ENCODE assay signal across 8 cellular contexts in genomic region chr1:180229483-180230415, GRCh38. TPM values are rescaled to one million over a fixed set of nuclear protein-coding genes. Genes with fewer than 3 reads are reported as not detected.
DNase-seq lines count a peak whose midpoint lies in the region; ATAC-seq, FAIRE-seq and TF ChIP-seq lines count a peak whose summit lies in the region.

LHX4 (plus strand) TSS chr1:180230264; CDS start chr1:180230530, 266 bp downstream.

- H3K4me3 Mint-ChIP-seq in mesothelial cell of epicardium: peak within 1 kb of the TSS; percentile 71

- no peak for FAIRE-seq in A549 (lab: Jason Lieb, UNC)

- peak within 1 kb of the TSS; percentile 67 for H3K9ac ChIP-seq in SU-DHL-6 (ENCODE audit: low read length)

- intact Hi-C loops in vagina (cut with DNase I): no loop called here

- peak within 1 kb of the TSS; percentile 50 for H3K27ac Mint-ChIP-seq in mesothelial cell of epicardium

- no peaks in the 10 kb centered on the region for H3K9me3 Mint-ChIP-seq in mesothelial cell of epicardium

- H3K27me3 ChIP-seq in SU-DHL-6 (ENCODE audit: low read length) (no peaks in the 10 kb centered on the region), vagina (peaks cover 44% of the 10 kb centered on the region)
- H3K27me3 ChIP-seq in effector memory CD4-positive, alpha-beta T cell (replicated peaks; ENCODE audit: control insufficient read depth, insufficient read depth, low read length, poor library complexity, severe bottlenecking): peaks cover 62% of the 10 kb centered on the region

- H3K9me3 ChIP-seq in A549: no peaks in the 10 kb centered on the region
- H3K9me3 ChIP-seq in SU-DHL-6 (ENCODE audit: insufficient read depth, low read length): 0 out of 2 replicates have a peak, but pooled peaks cover 3% of the 10 kb centered on the region
- no peaks in the 10 kb centered on the region for H3K9me3 ChIP-seq in effector memory CD4-positive, alpha-beta T cell (ENCODE audit: control insufficient read depth, low read length)
- no peaks in the 10 kb centered on the region for H3K9me3 ChIP-seq in vagina

- TF ChIP-seq EP300 in A549 (IDR thresholded peaks at IDR 0.05): no peak

- DNase-seq in A549 (ENCODE audit: low read depth in 1 of 2, low spot score in 1 of 2) (peak; percentile 76 to 85), KBM-7 (peak; percentile 56), mesothelial cell of epicardium (ENCODE audit: low spot score in 2 of 2, unreplicated experiment in 2 of 2) (no peak), vagina (ENCODE audit: extremely low spot score in 2 of 2) (no peak), hippocampal formation (lab: John Stamatoyannopoulos, UW) (no peak)
- DNase-seq in effector memory CD4-positive, alpha-beta T cell: no peak

- peak; percentile 39 for TF ChIP-seq POLR2A in A549 (IDR thresholded peaks at IDR 0.05; ENCODE audit: low read length)
- TF ChIP-seq POLR2A in vagina (IDR thresholded peaks at IDR 0.05): no peak

- H3K79me2 ChIP-seq in SU-DHL-6 (ENCODE audit: insufficient read depth, low read length): no peaks in the 10 kb centered on the region

- peak within 1 kb of the TSS; percentile 97 for H3K4me2 ChIP-seq in A549
- peak within 1 kb of the TSS; percentile 73 for H3K4me2 ChIP-seq in SU-DHL-6 (ENCODE audit: low read depth, low read length, poor library complexity, severe bottlenecking)

- H3K4me3 ChIP-seq in A549 (peak within 1 kb of the TSS; percentile 70), GM12875 (ENCODE audit: low read depth, low read length) (peak within 1 kb of the TSS; percentile 53), SU-DHL-6 (ENCODE audit: insufficient read depth, low read length, poor library complexity, severe bottlenecking) (peak within 1 kb of the TSS; percentile 69), vagina (peak within 1 kb of the TSS; percentile 52 to 66)
- H3K4me3 ChIP-seq in effector memory CD4-positive, alpha-beta T cell (ENCODE audit: insufficient read depth, low read depth, low read length, poor library complexity, severe bottlenecking): peak within 1 kb of the TSS; percentile 69

- ATAC-seq in A549: peak; percentile 54 to 58

- H3K9me2 ChIP-seq in SU-DHL-6 (replicated peaks; ENCODE audit: insufficient read depth, low read length): no peaks in the 10 kb centered on the region

- H3K36me3 ChIP-seq in SU-DHL-6 (ENCODE audit: low read length): no peaks in the 10 kb centered on the region
- no peaks in the 10 kb centered on the region for H3K36me3 ChIP-seq in effector memory CD4-positive, alpha-beta T cell (ENCODE audit: control insufficient read depth, insufficient read depth, low read length)
- H3K36me3 ChIP-seq in vagina: no peaks in the 10 kb centered on the region

- H3K4me1 ChIP-seq in A549 (peaks cover 4% of the 10 kb centered on the region; the same call in 2 of the 3 replicates), vagina (peaks cover 49% of the 10 kb centered on the region)
- peaks cover 30% of the 10 kb centered on the region for H3K4me1 ChIP-seq in effector memory CD4-positive, alpha-beta T cell (ENCODE audit: control insufficient read depth, insufficient read depth, low read length, poor library complexity, severe bottlenecking)

- H3K27ac ChIP-seq in A549: peak within 1 kb of the TSS; percentile 69 to 87
- peak within 1 kb of the TSS; percentile 60 for H3K27ac ChIP-seq in SU-DHL-6 (ENCODE audit: low read depth, low read length)
- no peak within 1 kb of the TSS for H3K27ac ChIP-seq in effector memory CD4-positive, alpha-beta T cell (ENCODE audit: insufficient read depth, low read length, poor library complexity, severe bottlenecking)
- H3K27ac ChIP-seq in vagina: no peak within 1 kb of the TSS

- in situ Hi-C loops in KBM-7 (cut with MboI; ENCODE audit: low pct_unique_long_range_greater_than_20kb, low sequenced_read_pairs): no loop called here

- POLR2A ChIA-PET in A549 (lab: Yijun Ruan, JAX): interaction anchor here (0.8 to 1.4 kb wide), 3 partner anchors 8 to 272 kb away, joined by 3 to 4 read pairs (median 3); partner anchors contain the start of genes ACBD6 and QSOX1

- H3F3A ChIP-seq in SU-DHL-6 (ENCODE audit: insufficient read depth): peaks cover 16% of the 10 kb centered on the region; the same call in 1 of the 2 replicates

- CTCF ChIA-PET in A549 (lab: Yijun Ruan, JAX): interaction anchor here (0.6 to 5.8 kb wide), 6 partner anchors 13 to 252 kb away, joined by 3 to 40 read pairs (median 14); no protein-coding TSS in a partner anchor

- no peak for TF ChIP-seq CTCF in A549 (IDR thresholded peaks at IDR 0.05)
- TF ChIP-seq CTCF in GM12875 (IDR thresholded peaks at IDR 0.05; ENCODE audit: borderline replicate concordance, insufficient read depth, low read depth, low read length): no peak
- TF ChIP-seq CTCF in SU-DHL-6 (IDR thresholded peaks at IDR 0.05; ENCODE audit: insufficient read depth, low read length, poor library complexity, severe bottlenecking): no peak
- no peak for TF ChIP-seq CTCF in mesothelial cell of epicardium (IDR thresholded peaks at IDR 0.05; ENCODE audit: unreplicated experiment)
- no peak for TF ChIP-seq CTCF in vagina (IDR thresholded peaks at IDR 0.05)

- H2AFZ ChIP-seq in SU-DHL-6 (ENCODE audit: low read depth, low read length, severe bottlenecking): peak within 1 kb of the TSS; percentile 99

- no peaks in the 10 kb centered on the region for H4K20me1 ChIP-seq in SU-DHL-6 (ENCODE audit: low read depth, low read length)

- peaks cover 17% of the 10 kb centered on the region for H3K4me1 Mint-ChIP-seq in mesothelial cell of epicardium

- TF ChIP-seq RAD21 in A549 (conservative IDR thresholded peaks at IDR 0.05 in 1 of 2, IDR thresholded peaks at IDR 0.05 in 1 of 2): no peak

- H3K36me3 Mint-ChIP-seq in mesothelial cell of epicardium: no peaks in the 10 kb centered on the region

- H3K27me3 Mint-ChIP-seq in mesothelial cell of epicardium (ENCODE audit: low read depth): peaks cover 89% of the 10 kb centered on the region

- WGBS in A549 (ENCODE audit: missing lambda C conversion rate): under 1% methylated on average over 28 of the region's 105 CpGs

TF ChIP-seq in A549, 52 proteins besides CTCF, POLR2A, EP300 and RAD21 (continues in another document):
- TF ChIP-seq CBX2 (IDR thresholded peaks at IDR 0.05; ENCODE audit: borderline replicate concordance, low read depth): no peak
- TF ChIP-seq, protein P1, sequence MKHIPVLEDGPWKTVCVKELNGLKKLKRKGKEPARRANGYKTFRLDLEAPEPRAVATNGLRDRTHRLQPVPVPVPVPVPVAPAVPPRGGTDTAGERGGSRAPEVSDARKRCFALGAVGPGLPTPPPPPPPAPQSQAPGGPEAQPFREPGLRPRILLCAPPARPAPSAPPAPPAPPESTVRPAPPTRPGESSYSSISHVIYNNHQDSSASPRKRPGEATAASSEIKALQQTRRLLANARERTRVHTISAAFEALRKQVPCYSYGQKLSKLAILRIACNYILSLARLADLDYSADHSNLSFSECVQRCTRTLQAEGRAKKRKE (CRISPR knock-in tag; IDR thresholded peaks at IDR 0.05; ENCODE audit: low read depth): no peak
- no peak for TF ChIP-seq CBX8 (IDR thresholded peaks at IDR 0.05)
- TF ChIP-seq REST (IDR thresholded peaks at IDR 0.05): no peak
- TF ChIP-seq FOSL2 (IDR thresholded peaks at IDR 0.05): no peak
- TF ChIP-seq FOSL2 (CRISPR knock-in tag; IDR thresholded peaks at IDR 0.05): no peak
- no peak for TF ChIP-seq EHMT2 (IDR thresholded peaks at IDR 0.05; ENCODE audit: low read depth)
- TF ChIP-seq MAZ (IDR thresholded peaks at IDR 0.05; ENCODE audit: borderline replicate concordance, low read depth, low read length): no peak
- peak; percentile 67; the same call in 1 of the 2 replicates for TF ChIP-seq RNF2 (IDR thresholded peaks at IDR 0.05; ENCODE audit: borderline replicate concordance, low read depth)
- no peak for TF ChIP-seq MAFK (IDR thresholded peaks at IDR 0.05; ENCODE audit: partially characterized antibody)
- TF ChIP-seq ZNF302 (CRISPR knock-in tag; IDR thresholded peaks at IDR 0.05): no peak
- no peak for TF ChIP-seq HOXB5 (CRISPR knock-in tag; IDR thresholded peaks at IDR 0.05)
- no peak for TF ChIP-seq HES2 (IDR thresholded peaks at IDR 0.05)
- no peak for TF ChIP-seq CHD4 (IDR thresholded peaks at IDR 0.05; ENCODE audit: borderline replicate concordance)

RNA-seq across cellular contexts. Expression of gene LHX4, which starts in this region (rescaled TPM):
- polyA plus RNA-seq in A549 (2011; rRNA removed) (0.80 and 0.95 TPM in 2 replicates), A549 (2017; fragmentation: RNase III; extraction: RNeasy Plus Mini Kit Qiagen cat#74134 plus additional on column Dnase treatment) (0.62 to 0.79 TPM (median 0.62 TPM) in 3 replicates)
- polyA plus RNA-seq in A549 (2012; cell fraction: cytosol; rRNA removed): 0.44 and 0.56 TPM in 2 replicates
- 1.6 and 2.4 TPM in 2 replicates for polyA plus RNA-seq in A549 (2012; cell fraction: nucleus; rRNA removed)
- polyA minus RNA-seq in A549 (2011; rRNA and poly(A)+ RNA removed): 1.3 and 1.4 TPM in 2 replicates
- total RNA-seq in mesothelial cell of epicardium (0.54 to 0.59 TPM (median 0.55 TPM) in 3 replicates), vagina (0.98 TPM)

Comparison
In these comparisons a context has a peak if more than half of its experiments do, and no peak if none do; other contexts are left out.
1. DNase-seq: peak in A549 (2 of 2) and KBM-7 (single experiment); none in effector memory CD4-positive, alpha-beta T cell (0 of 3), mesothelial cell of epicardium (0 of 2), vagina (0 of 2) and hippocampal formation (0 of 2).
2. H3K27ac ChIP-seq: peak in A549 (2 of 2) and SU-DHL-6 (single experiment); none in effector memory CD4-positive, alpha-beta T cell (single experiment) and vagina (single experiment).
3. Peak in every context shown above with its lines, with median percentiles within 50 percentile points of each other: H3K4me3 ChIP-seq.